ENCODE assay signal across 27 cellular contexts in genomic region chr5:664343-664993, GRCh38. TPM values are rescaled to one million over a fixed set of nuclear protein-coding genes. Genes with fewer than 3 reads are reported as not detected.
DNase-seq lines count a peak whose midpoint lies in the region; ATAC-seq, FAIRE-seq and TF ChIP-seq lines count a peak whose summit lies in the region.
"Had no signal": no experiment of that assay in that cellular context is flagged by ENCODE, and none has a peak within 500 bp of the region (broad histone marks: within the 10 kb centered on the region; RNA-seq: fewer than 3 reads in every experiment).

No MANE protein-coding gene starts in this region.

- DNase-seq in HT-29 (ENCODE audit: low spot score) (peak; percentile 91), K562 (ENCODE audit: extremely low read depth in 1 of 4, low spot score in 3 of 4) (no peak), left lung (peak; percentile 30 to 79), sigmoid colon (peak; percentile 60), foreskin keratinocyte (no peak)
- DNase-seq in activated CD4-positive, alpha-beta T cell treated with anti-CD3 and anti-CD28 coated beads, Interleukin-2, amount 50 U/mL, for 48 hours: no peak
- DNase-seq: activated CD4-positive, alpha-beta T cell treated with anti-CD3 and anti-CD28 coated beads, Interleukin-2, amount 50 U/mL, for 4 hours; activated CD8-positive, alpha-beta memory T cell treated with anti-CD3 and anti-CD28 coated beads, Interleukin-2, amount 50 U/mL, for 48 hours; cerebellar nuclear complex; DMS79 treated with DMSO at 0.1 percent for 48 hours; GM23248; HFFc6; NCI-H1092; NCI-H187 treated with DMSO at 0.1 percent for 48 hours; RPMI8226; stimulated activated CD4-positive, alpha-beta T cell treated with anti-CD3 and anti-CD28 coated beads, Interleukin-4, amount 100 ng/mL, for 1 hour; T1000 had no signal

- peaks cover 0 to 49% of the 10 kb centered on the region in 2 experiments; a peak in 3 of 5 replicates for H3K4me1 ChIP-seq in K562 (replicated peaks in 1 of 2; ENCODE audit: control insufficient read depth in 2 of 2, insufficient read depth in 2 of 2, low read length in 2 of 2)
- no peaks in the 10 kb centered on the region for H3K4me1 ChIP-seq in left lung
- H3K4me1 ChIP-seq in sigmoid colon: peaks cover 0 to 12% (median 8%) of the 10 kb centered on the region in 4 donors
- no peaks in the 10 kb centered on the region for H3K4me1 ChIP-seq in foreskin keratinocyte

- TF ChIP-seq POLR2A in K562 (conservative IDR thresholded peaks at IDR 0.05) (no peak), sigmoid colon (IDR thresholded peaks at IDR 0.05) (no peak)

- no peak for FAIRE-seq in K562 (lab: Jason Lieb, UNC)
- FAIRE-seq: GM18507 had no signal

- H3K79me2 ChIP-seq in K562 (ENCODE audit: control insufficient read depth, insufficient read depth, low read length): no peaks in the 10 kb centered on the region

- no peak for TF ChIP-seq RAD21 in K562 (CRISPR knock-in tag; conservative IDR thresholded peaks at IDR 0.05 in 1 of 2, IDR thresholded peaks at IDR 0.05 in 1 of 2)

- no peak overlapping the region for H3K27ac ChIP-seq in K562 (ENCODE audit: extremely low read depth, low read depth, low read length)
- no peak overlapping the region for H3K27ac ChIP-seq in left lung
- H3K27ac ChIP-seq in sigmoid colon: no peak overlapping the region
- no peak overlapping the region for H3K27ac ChIP-seq in foreskin keratinocyte
- H3K27ac ChIP-seq: BLaER1 treated with 17β-estradiol and CSF1 and Interleukin-3, amounts not matched to agents 10 nM and 100 nM; GM23248; neutrophil had no signal

- H3K9me1 ChIP-seq in K562 (ENCODE audit: control insufficient read depth, insufficient read depth, low read length): no peaks in the 10 kb centered on the region

- no peaks in the 10 kb centered on the region for H3K27me3 ChIP-seq in K562 (ENCODE audit: control insufficient read depth in 2 of 2, insufficient read depth in 2 of 2, low read length in 2 of 2)
- no peaks in the 10 kb centered on the region for H3K27me3 ChIP-seq in left lung
- no peaks in the 10 kb centered on the region for H3K27me3 ChIP-seq in sigmoid colon
- H3K27me3 ChIP-seq in foreskin keratinocyte: no peaks in the 10 kb centered on the region
- H3K27me3 ChIP-seq: BLaER1 treated with 17β-estradiol and CSF1 and Interleukin-3, amounts not matched to agents 10 nM and 100 nM; neutrophil had no signal

- CTCF ChIA-PET in K562 (lab: Yijun Ruan, JAX; ENCODE audit: low intra/inter-chr PET ratio): no interaction called here

- ATAC-seq in K562: no peak
- peak; percentile 8 for ATAC-seq in left lung
- no peak for ATAC-seq in HG02588 (IDR thresholded peaks at IDR 0.05; ENCODE audit: unreplicated experiment)
- no peak for ATAC-seq in foreskin keratinocyte
- no peak for ATAC-seq in HG03159 (IDR thresholded peaks at IDR 0.05; ENCODE audit: unreplicated experiment)
- ATAC-seq: activated T-helper 17 cell treated with anti-CD3 and anti-CD28 coated beads, Interleukin-2, amount 50 U/mL, for 72 hours; WTC11 had no signal

- TF ChIP-seq CTCF in K562 (IDR thresholded peaks at IDR 0.05 in 2 of 3, conservative IDR thresholded peaks at IDR 0.05 in 1 of 3; ENCODE audit: insufficient read depth in 2 of 3, low read depth in 1 of 3, low read length in 3 of 3) (no peak), left lung (IDR thresholded peaks at IDR 0.05) (no peak), sigmoid colon (IDR thresholded peaks at IDR 0.05) (no peak), foreskin keratinocyte (conservative IDR thresholded peaks at IDR 0.05) (no peak)

- POLR2A ChIA-PET in K562 (lab: Yijun Ruan, JAX): interaction anchor here (0.6 kb wide), 1 partner anchor 50 kb away, joined by 3 read pairs; no protein-coding TSS in a partner anchor

- peak overlapping the region in 1 of 2 experiments; percentile 45; a peak in 1 of 4 replicates for H3K9ac ChIP-seq in K562 (ENCODE audit: insufficient read depth in 1 of 2, low read depth in 2 of 2, low read length in 2 of 2)
- H3K9ac ChIP-seq: BLaER1 treated with 17β-estradiol and CSF1 and Interleukin-3, amounts not matched to agents 10 nM and 100 nM; GM23248 had no signal

- H4K20me1 ChIP-seq in K562 (replicated peaks; ENCODE audit: control insufficient read depth, insufficient read depth, low read length): peaks cover 10% of the 10 kb centered on the region

- TF ChIP-seq EP300 in K562 (IDR thresholded peaks at IDR 0.05; ENCODE audit: low read length): no peak
- TF ChIP-seq EP300 in sigmoid colon (IDR thresholded peaks at IDR 0.05): no peak

- WGBS in K562 (ENCODE audit: insufficient coverage, low coverage, missing lambda C conversion rate): 86% methylated on average over 23 of the region's 24 CpGs
- 30 to 82% methylated on average over 24 of the region's 24 CpGs for WGBS in sigmoid colon, 2 donors

- H3K36me3 ChIP-seq in K562 (ENCODE audit: control insufficient read depth, insufficient read depth, low read length): peaks cover 78% of the 10 kb centered on the region
- H3K36me3 ChIP-seq in left lung: peaks cover 0 to 69% of the 10 kb centered on the region in 2 donors
- H3K36me3 ChIP-seq in sigmoid colon: peaks cover 20 to 58% (median 29%) of the 10 kb centered on the region in 4 donors

- H2AFZ ChIP-seq in K562 (ENCODE audit: low read depth, low read length): no peak overlapping the region
- H2AFZ ChIP-seq: GM23248 had no signal

- BruUV-seq in K562 (replicated peaks; lab: Mats Ljungman, UMichigan): no TSS peak

- in situ Hi-C loops in K562 (cut with MboI): no loop called here

- peaks cover 11% of the 10 kb centered on the region for H3K9me3 ChIP-seq in K562 (replicated peaks; ENCODE audit: control insufficient read depth, insufficient read depth, low read depth, low read length)
- H3K9me3 ChIP-seq in left lung: no peaks in the 10 kb centered on the region
- no peaks in the 10 kb centered on the region for H3K9me3 ChIP-seq in sigmoid colon
- H3K9me3 ChIP-seq: neutrophil had no signal

- intact Hi-C loops in K562 (cut with micrococcal nuclease): no loop called here
- intact Hi-C loops in left lung (cut with DNase I): no loop called here
- intact Hi-C loops in sigmoid colon (cut with DNase I): no loop called here

- H3K4me3 ChIP-seq in K562 (no peak overlapping the region), left lung (no peak overlapping the region), sigmoid colon (no peak overlapping the region)
- H3K4me3 ChIP-seq: BLaER1 treated with 17β-estradiol and CSF1 and Interleukin-3, amounts not matched to agents 10 nM and 100 nM; GM23248; lung; smooth muscle cell had no signal

- no peak overlapping the region for H3K4me2 ChIP-seq in K562 (ENCODE audit: insufficient read depth, low read length)
- H3K4me2 ChIP-seq: BLaER1 treated with 17β-estradiol and CSF1 and Interleukin-3, amounts not matched to agents 10 nM and 100 nM; smooth muscle cell had no signal

RNA-seq across cellular contexts. Expression of gene TPPP, which starts 28.7 kb away (rescaled TPM):
- 20.7 and 21.7 TPM in 2 replicates for total RNA-seq in HT-29 (2014; rRNA removed; shearing (Covaris generic))
- total RNA-seq in K562 (2011; cell fraction: chromatin; rRNA removed; ENCODE audit: low replicate concordance): 0.11 and 0.28 TPM in 2 replicates
- total RNA-seq in K562 (2011; cell fraction: nucleolus; rRNA removed): 0.13 and 0.17 TPM in 2 replicates
- 0.15 TPM in 1 of 2 replicates, not detected in the other for total RNA-seq in K562 (2011; cell fraction: nucleoplasm; rRNA removed)
- not detected in 2 replicates for total RNA-seq in K562 (2014; rRNA removed)
- not detected in 2 replicates for total RNA-seq in K562 (2014; rRNA removed; fragmentation: Illumina TruSeq; extraction: Trizol)
- total RNA-seq in K562 (2015; rRNA removed; fragmentation: Illumina TruSeq; extraction: Trizol): not detected in 2 replicates
- 0.07 TPM in 2 replicates for total RNA-seq in K562 (2021)
- polyA plus RNA-seq in K562 (2011; rRNA removed): 0.01 and 0.03 TPM in 2 replicates
- polyA plus RNA-seq in K562 (2011; cell fraction: cytosol; rRNA removed): 0.04 and 0.06 TPM in 2 replicates
- polyA plus RNA-seq in K562 (2011; cell fraction: nucleus; rRNA removed): 0.06 and 0.11 TPM in 2 replicates
- 0.21 and 0.25 TPM in 2 replicates for polyA plus RNA-seq in K562 (2012)
- 0.01 TPM in 1 of 2 replicates, not detected in the other for polyA plus RNA-seq in K562 (2014; fragmentation: Illumina TruSeq; extraction: Trizol)
- polyA plus RNA-seq in K562 (2014; fragmentation: Nextera tagmentation; extraction: Ambion mirVana): not detected
- polyA plus RNA-seq in K562 (2014; rRNA removed): not detected in 2 replicates
- polyA minus RNA-seq in K562 (2011; rRNA and poly(A)+ RNA removed): 0.11 and 0.12 TPM in 2 replicates
- not detected in 2 replicates for polyA minus RNA-seq in K562 (2011; cell fraction: cytosol; rRNA and poly(A)+ RNA removed)
- not detected in 2 replicates for polyA minus RNA-seq in K562 (2011; cell fraction: nucleus; rRNA and poly(A)+ RNA removed)
- total RNA-seq in left lung: 10 to 100 TPM in 1 of 2 donors, 1 to 10 TPM in 1; 9.6 to 14.4 TPM
- total RNA-seq in sigmoid colon: 10 to 100 TPM in 1 of 4 donors, 1 to 10 TPM in 3; 7.1 to 15.5 (median 7.6) TPM
- polyA plus RNA-seq in sigmoid colon: 1 to 10 TPM in 2 of 3 donors, under 1 TPM in 1; 0.60 to 3.2 (median 2.6) TPM
- total RNA-seq in foreskin keratinocyte: 0.14 and 0.44 TPM in 2 replicates
- polyA plus RNA-seq in foreskin keratinocyte: 0.04 and 0.16 TPM in 2 replicates
- total RNA-seq: GM23248, LHCN-M2, smooth muscle cell had no signal
- polyA plus RNA-seq: GM23248, smooth muscle cell had no signal

RNA-seq across cellular contexts. Expression of gene CEP72, which starts 52.3 kb away (rescaled TPM):
- total RNA-seq in HT-29 (2014; rRNA removed; shearing (Covaris generic)): 31.5 and 42.4 TPM in 2 replicates
- total RNA-seq in K562 (2011; cell fraction: chromatin; rRNA removed; ENCODE audit: low replicate concordance): 124 and 152 TPM in 2 replicates
- 76.5 and 81.0 TPM in 2 replicates for total RNA-seq in K562 (2011; cell fraction: nucleolus; rRNA removed)
- 63.1 and 68.9 TPM in 2 replicates for total RNA-seq in K562 (2011; cell fraction: nucleoplasm; rRNA removed)
- total RNA-seq in K562 (2014; rRNA removed) (17.6 and 27.4 TPM in 2 replicates), K562 (2014; rRNA removed; fragmentation: Illumina TruSeq; extraction: Trizol) (9.4 and 11.3 TPM in 2 replicates), K562 (2015; rRNA removed; fragmentation: Illumina TruSeq; extraction: Trizol) (16.3 and 17.4 TPM in 2 replicates), K562 (2021) (33.3 and 38.1 TPM in 2 replicates), left lung (10 to 100 TPM in 1 of 2 donors, 1 to 10 TPM in 1; 5.5 to 13.1 TPM), sigmoid colon (1 to 10 TPM in 2 of 4 donors, under 1 TPM in 2; 0.36 to 5.0 (median 1.4) TPM), foreskin keratinocyte (11.2 and 11.5 TPM in 2 replicates)
- polyA plus RNA-seq in K562 (2011; rRNA removed) (14.0 and 17.8 TPM in 2 replicates), K562 (2014; fragmentation: Illumina TruSeq; extraction: Trizol) (14.2 and 15.2 TPM in 2 replicates), K562 (2014; fragmentation: Nextera tagmentation; extraction: Ambion mirVana) (1 to 10 TPM in 1 of 2 experiments, under 1 TPM in 1; 0.89 to 1.4 TPM), K562 (2014; rRNA removed) (19.9 and 28.6 TPM in 2 replicates), sigmoid colon (1 to 10 TPM in 2 of 3 donors, under 1 TPM in 1; 0.60 to 7.1 (median 1.6) TPM), foreskin keratinocyte (5.2 and 5.8 TPM in 2 replicates)
- polyA plus RNA-seq in K562 (2011; cell fraction: cytosol; rRNA removed): 11.8 and 15.1 TPM in 2 replicates
- 32.3 and 49.2 TPM in 2 replicates for polyA plus RNA-seq in K562 (2011; cell fraction: nucleus; rRNA removed)
- polyA plus RNA-seq in K562 (2012): 15.2 and 20.5 TPM in 2 replicates
- polyA minus RNA-seq in K562 (2011; rRNA and poly(A)+ RNA removed): 23.6 and 27.4 TPM in 2 replicates
- polyA minus RNA-seq in K562 (2011; cell fraction: cytosol; rRNA and poly(A)+ RNA removed): 19.7 and 26.2 TPM in 2 replicates
- 40.4 and 45.3 TPM in 2 replicates for polyA minus RNA-seq in K562 (2011; cell fraction: nucleus; rRNA and poly(A)+ RNA removed)

Comparison
In these comparisons a context has a peak if more than half of its experiments do, and no peak if none do; other contexts are left out.
1. DNase-seq: peak in HT-29 (single experiment), left lung (2 of 2) and sigmoid colon (single experiment); none in K562 (0 of 4), foreskin keratinocyte (0 of 2) and activated CD4-positive, alpha-beta T cell treated with anti-CD3 and anti-CD28 coated beads, Interleukin-2, amount 50 U/mL, for 48 hours (0 of 2).